In genomic region chr1:229136817-229137216, GRCh38 we compare ENCODE assay signal across 23 cellular contexts.
DNase-seq lines count a peak whose midpoint lies in the region; ATAC-seq and TF ChIP-seq lines count a peak whose summit lies in the region.
"Had no signal": no experiment of that assay in that cellular context is flagged by ENCODE, and none has a peak within 500 bp of the region (broad histone marks: within the 10 kb centered on the region; RNA-seq: fewer than 3 reads in every experiment).

No MANE protein-coding gene starts in this region.

- H4K20me1 ChIP-seq in Loucy (ENCODE audit: insufficient read depth, low read length, poor library complexity, severe bottlenecking), result no peaks in the 10 kb centered on the region

- ATAC-seq in activated naive CD8-positive, alpha-beta T cell treated with anti-CD3 and anti-CD28 coated beads, Interleukin-2, amount 10 ng/mL, durations not matched to agents 7 days and 5 days (ENCODE audit: low read depth), result peak; percentile 65
- ATAC-seq in activated naive CD8-positive, alpha-beta T cell treated with anti-CD3 and anti-CD28 coated beads, Interleukin-2, amount 50 U/mL, for 24 hours, result no peak
- ATAC-seq in activated B cell treated with CpG ODN at 0.5 μM for 24 hours (ENCODE audit: low read depth) (peak; percentile 50), HG03457 (IDR thresholded peaks at IDR 0.05; ENCODE audit: unreplicated experiment) (no peak)
- peak; percentile 59 to 72 for ATAC-seq in stimulated activated naive B cell treated with anti-CD40 and anti-IgM and Interleukin-4, amounts not matched to agents 10 μg/mL and 1 μg/mL and 100 μg/mL, for 72 hours (replicated peaks)
- ATAC-seq: GM23338 had no signal

- H2AFZ ChIP-seq in Loucy (ENCODE audit: low read length), result no peak overlapping the region
- H2AFZ ChIP-seq: GM23338, hepatocyte had no signal

- H3F3A ChIP-seq in Loucy (ENCODE audit: low read depth), result 0 out of 2 replicates have a peak, but pooled peaks cover 5% of the 10 kb centered on the region

- peaks cover 21% of the 10 kb centered on the region for H3K36me3 Mint-ChIP-seq in activated naive CD8-positive, alpha-beta T cell treated with anti-CD3 and anti-CD28 coated beads, Interleukin-2, amount 10 ng/mL, durations not matched to agents 7 days and 5 days
- H3K36me3 Mint-ChIP-seq in activated naive CD8-positive, alpha-beta T cell treated with anti-CD3 and anti-CD28 coated beads, Interleukin-2, amount 50 U/mL, for 24 hours (ENCODE audit: low read depth), result peaks cover 11% of the 10 kb centered on the region
- H3K36me3 Mint-ChIP-seq in activated B cell treated with CpG ODN at 0.5 μM for 24 hours (ENCODE audit: low read depth), result peaks cover 5% of the 10 kb centered on the region
- H3K36me3 Mint-ChIP-seq in stimulated activated naive B cell treated with anti-CD40 and anti-IgM and Interleukin-4, amounts not matched to agents 10 μg/mL and 1 μg/mL and 100 μg/mL, for 72 hours, result peaks cover 15 to 20% of the 10 kb centered on the region in 2 donors

- H3K79me2 ChIP-seq in Loucy (ENCODE audit: insufficient read depth, low read length), result no peaks in the 10 kb centered on the region
- H3K79me2 ChIP-seq: hepatocyte had no signal

- no peak overlapping the region for H3K27ac Mint-ChIP-seq in activated naive CD8-positive, alpha-beta T cell treated with anti-CD3 and anti-CD28 coated beads, Interleukin-2, amount 10 ng/mL, durations not matched to agents 7 days and 5 days
- H3K27ac Mint-ChIP-seq in activated naive CD8-positive, alpha-beta T cell treated with anti-CD3 and anti-CD28 coated beads, Interleukin-2, amount 50 U/mL, for 24 hours, result no peak overlapping the region
- H3K27ac Mint-ChIP-seq in activated B cell treated with CpG ODN at 0.5 μM for 24 hours, result no peak overlapping the region
- H3K27ac Mint-ChIP-seq in stimulated activated naive B cell treated with anti-CD40 and anti-IgM and Interleukin-4, amounts not matched to agents 10 μg/mL and 1 μg/mL and 100 μg/mL, for 72 hours, result no peak overlapping the region
- H3K27ac Mint-ChIP-seq: activated CD4-positive, alpha-beta memory T cell treated with anti-CD3 and anti-CD28 coated beads for 36 hours; GM23338 had no signal

- H3K36me3 ChIP-seq in Loucy (ENCODE audit: insufficient read depth, low read length), result no peaks in the 10 kb centered on the region
- H3K36me3 ChIP-seq: WERI-Rb-1 had no signal

- TF ChIP-seq CTCF in Loucy (conservative IDR thresholded peaks at IDR 0.05; ENCODE audit: low read length) (peak; percentile 35; the same call in 1 of the 2 replicates), activated B cell treated with CpG ODN at 0.5 μM for 24 hours (IDR thresholded peaks at IDR 0.05) (no peak)

- peaks cover 29% of the 10 kb centered on the region for H3K4me1 Mint-ChIP-seq in activated naive CD8-positive, alpha-beta T cell treated with anti-CD3 and anti-CD28 coated beads, Interleukin-2, amount 10 ng/mL, durations not matched to agents 7 days and 5 days
- H3K4me1 Mint-ChIP-seq in activated naive CD8-positive, alpha-beta T cell treated with anti-CD3 and anti-CD28 coated beads, Interleukin-2, amount 50 U/mL, for 24 hours, result peaks cover 60% of the 10 kb centered on the region
- peaks cover 41% of the 10 kb centered on the region for H3K4me1 Mint-ChIP-seq in activated B cell treated with CpG ODN at 0.5 μM for 24 hours
- H3K4me1 Mint-ChIP-seq in stimulated activated naive B cell treated with anti-CD40 and anti-IgM and Interleukin-4, amounts not matched to agents 10 μg/mL and 1 μg/mL and 100 μg/mL, for 72 hours, result peaks cover 27 to 52% of the 10 kb centered on the region in 2 donors

- peaks cover 61% of the 10 kb centered on the region for H3K4me1 ChIP-seq in Loucy (ENCODE audit: insufficient read depth, low read length, poor library complexity, severe bottlenecking)

- H3K4me3 Mint-ChIP-seq in activated naive CD8-positive, alpha-beta T cell treated with anti-CD3 and anti-CD28 coated beads, Interleukin-2, amount 10 ng/mL, durations not matched to agents 7 days and 5 days, result peak overlapping the region; percentile 6
- H3K4me3 Mint-ChIP-seq in activated naive CD8-positive, alpha-beta T cell treated with anti-CD3 and anti-CD28 coated beads, Interleukin-2, amount 50 U/mL, for 24 hours, result no peak overlapping the region
- no peak overlapping the region for H3K4me3 Mint-ChIP-seq in activated B cell treated with CpG ODN at 0.5 μM for 24 hours
- no peak overlapping the region for H3K4me3 Mint-ChIP-seq in stimulated activated naive B cell treated with anti-CD40 and anti-IgM and Interleukin-4, amounts not matched to agents 10 μg/mL and 1 μg/mL and 100 μg/mL, for 72 hours
- H3K4me3 Mint-ChIP-seq: activated CD4-positive, alpha-beta memory T cell treated with anti-CD3 and anti-CD28 coated beads for 36 hours; GM23338 had no signal

- H3K9me3 Mint-ChIP-seq in activated naive CD8-positive, alpha-beta T cell treated with anti-CD3 and anti-CD28 coated beads, Interleukin-2, amount 10 ng/mL, durations not matched to agents 7 days and 5 days, result peaks cover 20% of the 10 kb centered on the region
- peaks cover 32% of the 10 kb centered on the region for H3K9me3 Mint-ChIP-seq in activated naive CD8-positive, alpha-beta T cell treated with anti-CD3 and anti-CD28 coated beads, Interleukin-2, amount 50 U/mL, for 24 hours
- peaks cover 18% of the 10 kb centered on the region for H3K9me3 Mint-ChIP-seq in activated B cell treated with CpG ODN at 0.5 μM for 24 hours
- H3K9me3 Mint-ChIP-seq in stimulated activated naive B cell treated with anti-CD40 and anti-IgM and Interleukin-4, amounts not matched to agents 10 μg/mL and 1 μg/mL and 100 μg/mL, for 72 hours, result peaks cover 7 to 14% of the 10 kb centered on the region in 2 donors

- no peak for DNase-seq in activated naive CD8-positive, alpha-beta T cell treated with anti-CD3 and anti-CD28 coated beads, Interleukin-2, amount 10 ng/mL, durations not matched to agents 7 days and 5 days
- no peak for DNase-seq in activated naive CD8-positive, alpha-beta T cell treated with anti-CD3 and anti-CD28 coated beads, Interleukin-2, amount 50 U/mL, for 24 hours
- DNase-seq in activated B cell treated with CpG ODN at 0.5 μM for 24 hours (no peak), NCI-H2107 treated with DMSO at 0.1 percent for 48 hours (lab: John Stamatoyannopoulos, UW; ENCODE audit: unreplicated experiment) (no peak)
- DNase-seq in stimulated activated naive B cell treated with anti-CD40 and anti-IgM and Interleukin-4, amounts not matched to agents 10 μg/mL and 1 μg/mL and 100 μg/mL, for 72 hours, result no peak
- no peak for DNase-seq in stimulated activated CD4-positive, alpha-beta T cell treated with anti-CD3 and anti-CD28 coated beads, Interleukin-15, amount 100 ng/mL, for 24 hours
- DNase-seq: activated CD4-positive, alpha-beta memory T cell treated with anti-CD3 and anti-CD28 coated beads for 36 hours; activated gamma-delta T cell treated with Interleukin-2 at 50 U/mL for 16 hours; activated T-cell treated with anti-CD3 and anti-CD28 coated beads for 4 hours; caudate nucleus; DMS153; dorsolateral prefrontal cortex; NCI-H1417 treated with DMSO at 0.1 percent for 48 hours; NCI-H510A treated with DMSO at 0.1 percent for 48 hours; SHP77 treated with DMSO at 0.1 percent for 48 hours; T-helper 2 cell; WERI-Rb-1 had no signal

- H3K27me3 Mint-ChIP-seq in activated naive CD8-positive, alpha-beta T cell treated with anti-CD3 and anti-CD28 coated beads, Interleukin-2, amount 10 ng/mL, durations not matched to agents 7 days and 5 days, result no peaks in the 10 kb centered on the region
- no peaks in the 10 kb centered on the region for H3K27me3 Mint-ChIP-seq in activated naive CD8-positive, alpha-beta T cell treated with anti-CD3 and anti-CD28 coated beads, Interleukin-2, amount 50 U/mL, for 24 hours
- H3K27me3 Mint-ChIP-seq in activated B cell treated with CpG ODN at 0.5 μM for 24 hours, result peaks cover 4% of the 10 kb centered on the region
- H3K27me3 Mint-ChIP-seq in stimulated activated naive B cell treated with anti-CD40 and anti-IgM and Interleukin-4, amounts not matched to agents 10 μg/mL and 1 μg/mL and 100 μg/mL, for 72 hours, result peaks cover 4% of the 10 kb centered on the region in 2 donors
- H3K27me3 Mint-ChIP-seq: activated CD4-positive, alpha-beta memory T cell treated with anti-CD3 and anti-CD28 coated beads for 36 hours had no signal

- no peaks in the 10 kb centered on the region for H3K9me2 ChIP-seq in Loucy (replicated peaks; ENCODE audit: low read depth, low read length)

- H3K4me2 ChIP-seq in Loucy (ENCODE audit: low read depth, low read length, poor library complexity, severe bottlenecking), result peak overlapping the region; percentile 47
- H3K4me2 ChIP-seq: A549, GM23338, hepatocyte, KMS-11 had no signal

- intact Hi-C loops in activated B cell treated with CpG ODN at 0.5 μM for 24 hours (cut with micrococcal nuclease), result no loop called here

- peaks cover 12% of the 10 kb centered on the region; the same call in 1 of the 2 replicates for H3K9me3 ChIP-seq in Loucy (ENCODE audit: insufficient read depth, low read depth, low read length)

- POLR2A ChIA-PET in activated naive CD8-positive, alpha-beta T cell treated with anti-CD3 and anti-CD28 coated beads, Interleukin-2, amount 10 ng/mL, durations not matched to agents 7 days and 5 days (lab: Charles Lee), result no interaction called here
- POLR2A ChIA-PET in activated B cell treated with CpG ODN at 0.5 μM for 24 hours (lab: Charles Lee), result no interaction called here

- CTCF ChIA-PET in activated B cell treated with CpG ODN at 0.5 μM for 24 hours (lab: Charles Lee), result no interaction called here

- peak overlapping the region; percentile 56 for H3K9ac ChIP-seq in Loucy (ENCODE audit: low read depth, low read length, poor library complexity, severe bottlenecking)
- H3K9ac ChIP-seq: KMS-11 had no signal

- no peaks in the 10 kb centered on the region for H3K27me3 ChIP-seq in Loucy (ENCODE audit: insufficient read depth, low read length, poor library complexity, severe bottlenecking)
- H3K27me3 ChIP-seq: hepatocyte had no signal

- peak overlapping the region; percentile 16 for H3K4me3 ChIP-seq in Loucy (ENCODE audit: low read length, poor library complexity, severe bottlenecking)
- H3K4me3 ChIP-seq: A549, dorsolateral prefrontal cortex, GM23338, hepatocyte had no signal

Comparison
In these comparisons a context has a peak if more than half of its experiments do, and no peak if none do; other contexts are left out.
1. ATAC-seq: peak in activated naive CD8-positive, alpha-beta T cell treated with anti-CD3 and anti-CD28 coated beads, Interleukin-2, amount 10 ng/mL, durations not matched to agents 7 days and 5 days (single experiment), activated B cell treated with CpG ODN at 0.5 μM for 24 hours (single experiment) and stimulated activated naive B cell treated with anti-CD40 and anti-IgM and Interleukin-4, amounts not matched to agents 10 μg/mL and 1 μg/mL and 100 μg/mL, for 72 hours (2 of 2); none in activated naive CD8-positive, alpha-beta T cell treated with anti-CD3 and anti-CD28 coated beads, Interleukin-2, amount 50 U/mL, for 24 hours (single experiment) and HG03457 (single experiment).